20 cellular contexts compared by ENCODE assay signal in the genomic region with DNA sequence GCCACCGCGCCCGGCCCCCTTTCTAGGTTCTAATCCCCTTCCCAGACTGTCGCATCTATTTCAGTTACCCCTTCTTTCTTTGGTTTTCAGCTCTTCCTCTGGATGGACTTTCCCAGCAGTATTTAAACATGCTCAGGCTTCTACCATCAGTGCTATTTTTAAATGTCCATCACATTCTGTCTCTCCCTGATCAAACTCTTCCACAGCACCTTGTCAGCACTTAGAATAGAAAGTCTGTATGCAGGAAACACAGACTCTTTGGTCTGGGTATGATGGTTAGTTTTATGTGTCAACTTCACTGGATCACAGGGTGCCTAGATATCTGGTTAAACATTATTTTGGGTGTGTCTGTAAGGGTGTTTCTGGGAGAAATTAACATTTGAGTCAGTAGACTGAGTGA.
"Had no signal": no experiment of that assay in that cellular context is flagged by ENCODE, and none has a peak within 500 bp of the region (broad histone marks: within the 10 kb centered on the region; RNA-seq: fewer than 3 reads in every experiment).

No MANE protein-coding gene starts in this region.

- ATAC-seq: gastrocnemius medialis, left lung, lower lobe of right lung, mucosa of descending colon had no signal

- H3K27me3 ChIP-seq: dorsolateral prefrontal cortex, esophagus muscularis mucosa, gastrocnemius medialis, hepatocyte, left lung had no signal

- H3K9me3 ChIP-seq: gastrocnemius medialis, lower lobe of right lung, mucosa of descending colon had no signal

- H3K36me3 ChIP-seq: esophagus muscularis mucosa, gastrocnemius medialis, left lung, lower lobe of right lung had no signal

- DNase-seq: dermis blood vessel endothelial cell; dorsolateral prefrontal cortex; effector CD4-positive, alpha-beta T cell; effector memory CD4-positive, alpha-beta T cell; foreskin fibroblast; foreskin melanocyte; gastrocnemius medialis; hypothalamus; immature natural killer cell; islet precursor cell; kidney; kidney glomerular epithelial cell; left lung; lower lobe of right lung; mesenchymal stem cell; mucosa of descending colon; naive B cell had no signal

- H3K4me1 ChIP-seq: esophagus muscularis mucosa, gastrocnemius medialis, left lung, lower lobe of right lung had no signal

- H3K27ac ChIP-seq: coronary artery, dorsolateral prefrontal cortex, esophagus muscularis mucosa, gastrocnemius medialis, hepatocyte, left lung, lower lobe of right lung had no signal

- H3K4me3 ChIP-seq: coronary artery, dorsolateral prefrontal cortex, esophagus muscularis mucosa, gastrocnemius medialis, hepatocyte, left lung, lower lobe of right lung, mucosa of descending colon had no signal
